10 cellular contexts compared by ENCODE assay signal in the genomic region with DNA sequence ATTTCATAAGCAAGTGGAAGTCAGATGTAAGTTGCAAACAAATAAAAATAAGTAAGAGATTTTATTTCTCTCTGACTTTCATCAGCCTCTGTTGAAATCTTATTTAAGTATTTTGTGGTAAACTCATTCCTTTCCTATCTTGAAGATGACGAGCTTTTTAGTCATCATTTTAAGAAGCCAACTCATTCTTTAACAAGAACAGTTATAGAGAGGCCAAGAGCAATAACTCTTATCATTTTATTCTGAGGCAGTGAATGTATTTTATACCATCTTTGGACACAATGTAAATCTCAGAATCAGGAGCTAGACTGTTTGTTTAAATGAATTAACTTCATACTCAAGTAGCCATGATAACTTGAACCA.
A peak's percentile ranks its signal among the peaks of the same experiment; 100 is the strongest.
DNase-seq lines count a peak whose midpoint lies in the region; ATAC-seq and TF ChIP-seq lines count a peak whose summit lies in the region.
"Had no signal": no experiment of that assay in that cellular context is flagged by ENCODE, and none has a peak within 500 bp of the region (broad histone marks: within the 10 kb centered on the region; RNA-seq: fewer than 3 reads in every experiment).

No MANE protein-coding gene starts in this region.

- H3K36me3 ChIP-seq in Panc1 (ENCODE audit: control insufficient read depth, insufficient read depth, low read length) (no peaks in the 10 kb centered on the region), rectal smooth muscle tissue (ENCODE audit: control insufficient read depth, insufficient read depth, low read length) (no peaks in the 10 kb centered on the region)

- H3K36me3 Mint-ChIP-seq in activated CD8-positive, alpha-beta T cell treated with anti-CD3 and anti-CD28 coated beads, Interleukin-2, amount 10 ng/mL, durations not matched to agents 7 days and 5 days (ENCODE audit: low read depth) = no peaks in the 10 kb centered on the region

- intact Hi-C loops in Panc1 (cut with micrococcal nuclease; ENCODE audit: unreplicated experiment) = loop anchor here (10.0 kb wide), 1 partner anchor 56 kb away; no protein-coding TSS in a partner anchor

- no peaks in the 10 kb centered on the region for H3K27me3 Mint-ChIP-seq in activated CD8-positive, alpha-beta T cell treated with anti-CD3 and anti-CD28 coated beads, Interleukin-2, amount 10 ng/mL, durations not matched to agents 7 days and 5 days (ENCODE audit: low read depth)

- peak; percentile 73; the same call in 1 of the 2 replicates for ATAC-seq in Panc1
- ATAC-seq in GM21526 (IDR thresholded peaks at IDR 0.05; ENCODE audit: low FRiP score, unreplicated experiment) = no peak
- ATAC-seq in activated CD8-positive, alpha-beta T cell treated with anti-CD3 and anti-CD28 coated beads, Interleukin-2, amount 10 ng/mL, durations not matched to agents 7 days and 5 days = no peak
- ATAC-seq: mucosa of descending colon had no signal

- DNase-seq in EH (ENCODE audit: low read depth) (peak; percentile 94), Panc1 (ENCODE audit: low read depth, low spot score) (peak; percentile 13), epithelial cell of prostate (ENCODE audit: low read depth, low spot score) (peak; percentile 26), DMS114 treated with DMSO at 0.1 percent for 48 hours (lab: John Stamatoyannopoulos, UW; ENCODE audit: unreplicated experiment) (no peak), DMS53 (lab: John Stamatoyannopoulos, UW) (no peak)
- no peak for DNase-seq in activated CD8-positive, alpha-beta T cell treated with anti-CD3 and anti-CD28 coated beads, Interleukin-2, amount 10 ng/mL, durations not matched to agents 7 days and 5 days
- DNase-seq: Caco-2, mucosa of descending colon had no signal

- POLR2A ChIA-PET in Panc1 (lab: Charles Lee) = no interaction called here
- POLR2A ChIA-PET in activated CD8-positive, alpha-beta T cell treated with anti-CD3 and anti-CD28 coated beads, Interleukin-2, amount 10 ng/mL, durations not matched to agents 7 days and 5 days (lab: Charles Lee) = no interaction called here

- H3K9me3 Mint-ChIP-seq in activated CD8-positive, alpha-beta T cell treated with anti-CD3 and anti-CD28 coated beads, Interleukin-2, amount 10 ng/mL, durations not matched to agents 7 days and 5 days (ENCODE audit: insufficient read depth) = no peaks in the 10 kb centered on the region

- in situ Hi-C loops in Panc1 (cut with HindIII; ENCODE audit: low pct_unique_long_range_greater_than_20kb, low sequenced_read_pairs) = no loop called here

- no peaks in the 10 kb centered on the region for H3K4me1 ChIP-seq in Panc1 (ENCODE audit: control insufficient read depth, insufficient read depth, low read length)
- H3K4me1 ChIP-seq in rectal smooth muscle tissue (ENCODE audit: control insufficient read depth, insufficient read depth, low read length) = peaks cover 8% of the 10 kb centered on the region

- BruUV-seq in Panc1 (replicated peaks; lab: Mats Ljungman, UMichigan) = no TSS peak

- H3K4me3 ChIP-seq in Panc1 (ENCODE audit: low read depth in 2 of 2, low read length in 2 of 2) (no peak overlapping the region), rectal smooth muscle tissue (ENCODE audit: low read length) (no peak overlapping the region)
- H3K4me3 ChIP-seq: mucosa of descending colon had no signal

- H3K4me1 Mint-ChIP-seq in activated CD8-positive, alpha-beta T cell treated with anti-CD3 and anti-CD28 coated beads, Interleukin-2, amount 10 ng/mL, durations not matched to agents 7 days and 5 days (ENCODE audit: low read depth) = peaks cover 3% of the 10 kb centered on the region

- H3K27me3 ChIP-seq in Panc1 (ENCODE audit: control insufficient read depth, insufficient read depth, low read length) (no peaks in the 10 kb centered on the region), rectal smooth muscle tissue (ENCODE audit: control insufficient read depth, insufficient read depth, low read length) (no peaks in the 10 kb centered on the region)

- H3K9ac ChIP-seq in rectal smooth muscle tissue (ENCODE audit: low read length) = no peak overlapping the region

- CTCF ChIA-PET in Panc1 (lab: Charles Lee) = no interaction called here
- CTCF ChIA-PET in activated CD8-positive, alpha-beta T cell treated with anti-CD3 and anti-CD28 coated beads, Interleukin-2, amount 10 ng/mL, durations not matched to agents 7 days and 5 days (lab: Charles Lee) = interaction anchor here (1.5 kb wide), 1 partner anchor 39 kb away, joined by 4 read pairs; no protein-coding TSS in a partner anchor

- no peak overlapping the region for H3K4me3 Mint-ChIP-seq in activated CD8-positive, alpha-beta T cell treated with anti-CD3 and anti-CD28 coated beads, Interleukin-2, amount 10 ng/mL, durations not matched to agents 7 days and 5 days

- no peak overlapping the region for H3K27ac ChIP-seq in Panc1 (ENCODE audit: low read length)
- H3K27ac ChIP-seq in epithelial cell of prostate = peak overlapping the region; percentile 86
- H3K27ac ChIP-seq in rectal smooth muscle tissue (ENCODE audit: low read depth, low read length) = peak overlapping the region; percentile 70

- no peak for TF ChIP-seq CTCF in Panc1 (IDR thresholded peaks at IDR 0.05)

- no peaks in the 10 kb centered on the region for H3K9me3 ChIP-seq in Panc1 (ENCODE audit: control insufficient read depth, insufficient read depth, low read depth, low read length)
- H3K9me3 ChIP-seq: Caco-2, mucosa of descending colon had no signal

- H3K27ac Mint-ChIP-seq in activated CD8-positive, alpha-beta T cell treated with anti-CD3 and anti-CD28 coated beads, Interleukin-2, amount 10 ng/mL, durations not matched to agents 7 days and 5 days = no peak overlapping the region

Comparison
In these comparisons a context has a peak if more than half of its experiments do, and no peak if none do; other contexts are left out.
1. DNase-seq: peak in EH (single experiment), Panc1 (single experiment) and epithelial cell of prostate (single experiment); none in DMS114 treated with DMSO at 0.1 percent for 48 hours (single experiment), DMS53 (single experiment) and activated CD8-positive, alpha-beta T cell treated with anti-CD3 and anti-CD28 coated beads, Interleukin-2, amount 10 ng/mL, durations not matched to agents 7 days and 5 days (single experiment).